Comparison of ENCODE assay signal across 11 cellular contexts in the genomic region with DNA sequence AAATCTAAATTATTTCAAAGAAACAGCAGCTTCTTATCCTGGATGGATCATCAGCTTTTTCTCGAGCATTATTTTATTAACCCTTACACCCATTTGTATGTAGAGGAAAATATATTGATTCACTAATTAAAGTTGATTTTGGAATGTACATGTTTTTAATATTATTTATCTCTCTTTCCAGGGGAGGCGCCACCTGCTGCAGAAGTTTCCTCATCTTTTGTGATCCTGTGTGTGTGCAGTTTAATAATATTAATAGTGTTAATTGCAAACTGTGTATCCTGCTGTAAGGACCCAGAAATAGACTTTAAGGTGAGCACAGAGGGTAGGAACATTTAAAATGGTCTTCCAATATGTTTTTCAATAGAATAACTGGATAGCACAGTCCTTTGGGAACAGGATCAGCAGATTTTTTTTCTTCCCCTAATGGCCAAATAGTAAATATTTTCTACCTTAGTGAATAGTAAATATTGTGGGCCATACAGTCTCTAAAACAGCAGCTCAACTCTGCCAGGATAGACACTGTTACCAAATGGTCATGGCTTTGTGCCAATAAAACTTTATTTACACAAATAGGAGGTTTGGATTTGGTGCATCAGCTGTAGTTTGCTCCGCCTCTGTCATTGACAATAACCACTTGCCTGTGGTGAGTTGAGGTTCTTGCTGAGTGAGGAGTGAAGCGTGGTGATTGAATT.
"Had no signal": no experiment of that assay in that cellular context is flagged by ENCODE, and none has a peak within 500 bp of the region (broad histone marks: within the 10 kb centered on the region; RNA-seq: fewer than 3 reads in every experiment).

No MANE protein-coding gene starts in this region.

- DNase-seq: activated CD4-positive, alpha-beta T cell treated with anti-CD3 and anti-CD28 coated beads, Interleukin-2, amount 50 U/mL, for 1 hour; activated naive CD4-positive, alpha-beta T cell treated with anti-CD3 and anti-CD28 coated beads, Interleukin-2, amount 10 ng/mL, durations not matched to agents 7 days and 5 days; gastrocnemius medialis; heart right ventricle; pancreas; stimulated activated CD4-positive, alpha-beta T cell treated with anti-CD3 and anti-CD28 coated beads, Interleukin-4, amount 100 ng/mL, for 24 hours; upper lobe of right lung had no signal

- H2AFZ ChIP-seq: neural progenitor cell had no signal

- H3K9me3 Mint-ChIP-seq: activated naive CD4-positive, alpha-beta T cell treated with anti-CD3 and anti-CD28 coated beads, Interleukin-2, amount 10 ng/mL, durations not matched to agents 7 days and 5 days; activated T-helper 2 cell treated with anti-CD3 and anti-CD28 coated beads, Interferon-gamma antibody, Interleukin-2, Interleukin-4, amounts not matched to agents 10 μg/mL and 5 μg/mL and 100 μg/mL, durations not matched to agents 14 hours and 24 hours and 36 hours; neural progenitor cell; stimulated activated naive CD8-positive, alpha-beta T cell treated with anti-CD3 and anti-CD28 coated beads, Interleukin-15, Interleukin-2, amounts not matched to agents 100 ng/mL and 50 ng/mL, for 24 hours had no signal

- H3K4me3 Mint-ChIP-seq: activated naive CD4-positive, alpha-beta T cell treated with anti-CD3 and anti-CD28 coated beads, Interleukin-2, amount 10 ng/mL, durations not matched to agents 7 days and 5 days; neural progenitor cell; stimulated activated naive CD8-positive, alpha-beta T cell treated with anti-CD3 and anti-CD28 coated beads, Interleukin-15, Interleukin-2, amounts not matched to agents 100 ng/mL and 50 ng/mL, for 24 hours had no signal

- H3K9me3 ChIP-seq: gastrocnemius medialis, heart right ventricle, pancreas, upper lobe of right lung had no signal

- H3K36me3 ChIP-seq: neural progenitor cell had no signal

- H3K27ac ChIP-seq: cardiac muscle cell, gastrocnemius medialis, heart right ventricle, neural progenitor cell, pancreas, upper lobe of right lung had no signal

- H3K9ac ChIP-seq: neural progenitor cell had no signal

- H3K27me3 ChIP-seq: cardiac muscle cell, gastrocnemius medialis, neural progenitor cell, pancreas, upper lobe of right lung had no signal

- H3K4me3 ChIP-seq: cardiac muscle cell, gastrocnemius medialis, heart right ventricle, neural progenitor cell, pancreas, upper lobe of right lung had no signal

- ATAC-seq: gastrocnemius medialis had no signal

- H3K27ac Mint-ChIP-seq: activated T-helper 2 cell treated with anti-CD3 and anti-CD28 coated beads, Interferon-gamma antibody, Interleukin-2, Interleukin-4, amounts not matched to agents 10 μg/mL and 5 μg/mL and 100 μg/mL, durations not matched to agents 14 hours and 24 hours and 36 hours; neural progenitor cell; stimulated activated naive CD8-positive, alpha-beta T cell treated with anti-CD3 and anti-CD28 coated beads, Interleukin-15, Interleukin-2, amounts not matched to agents 100 ng/mL and 50 ng/mL, for 24 hours had no signal

- H3K4me2 ChIP-seq: neural progenitor cell had no signal
